ENCODE assay signal across 8 cellular contexts in the genomic region with DNA sequence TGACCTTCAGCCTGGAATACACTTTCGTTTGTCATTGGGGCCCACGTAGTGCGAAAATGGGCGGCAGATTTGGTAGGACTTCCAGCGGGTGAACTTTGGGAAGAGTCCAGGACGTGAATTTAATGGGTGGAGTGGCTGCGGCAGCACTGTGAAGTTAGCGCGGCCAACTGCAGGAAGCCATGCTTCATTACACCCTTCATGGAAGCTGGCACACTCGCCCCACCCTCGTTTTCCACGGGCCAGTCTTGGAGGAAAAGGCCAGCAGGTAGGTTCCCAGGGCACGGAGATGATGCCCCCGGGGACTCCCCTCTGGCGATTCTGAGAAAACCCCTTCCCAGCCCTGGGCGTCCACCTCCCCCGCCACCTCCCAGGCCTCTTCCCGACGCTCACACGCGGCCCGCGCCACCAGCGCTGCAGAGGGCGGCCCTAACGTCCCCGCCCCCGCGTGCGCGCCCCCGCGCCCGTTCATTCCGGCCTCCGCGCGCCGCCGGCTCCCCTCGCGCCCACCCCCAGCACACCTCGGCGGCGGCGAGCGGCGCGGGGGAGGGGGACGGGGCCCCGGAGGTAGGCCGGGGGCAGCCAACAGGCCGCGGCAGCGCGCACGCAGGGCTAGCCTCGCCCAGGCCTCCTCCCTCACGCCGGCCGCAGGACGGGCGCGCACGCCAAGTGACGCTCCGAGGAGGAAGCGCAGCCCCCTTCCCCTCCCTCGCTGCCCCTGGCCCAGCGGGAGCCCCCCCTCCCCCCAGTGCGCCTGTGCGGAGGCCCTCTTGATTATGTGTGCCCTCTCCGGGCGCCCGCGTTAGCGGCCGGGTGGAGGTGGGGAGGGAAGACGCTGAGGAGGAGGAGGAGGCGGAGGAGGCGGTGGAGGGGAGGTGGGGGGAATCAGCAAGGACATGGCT. TPM values are rescaled to one million over a fixed set of nuclear protein-coding genes. Genes with fewer than 3 reads are reported as not detected.
DNase-seq lines count a peak whose midpoint lies in the region; ATAC-seq and TF ChIP-seq lines count a peak whose summit lies in the region.

MLLT10 (plus strand) TSS at position 656 of the 899 bp plus-strand sequence. CDS start 413 bp downstream, outside the sequence.

- H3K36me3 Mint-ChIP-seq in neural crest cell (ENCODE audit: low read depth), result peaks cover 6% of the 10 kb centered on the region

- peak within 1 kb of the TSS; percentile 93 for H3K4me3 Mint-ChIP-seq in neural crest cell

- peaks cover 0 to 3% of the 10 kb centered on the region in 2 donors for H3K36me3 ChIP-seq in stomach smooth muscle (ENCODE audit: control insufficient read depth in 2 of 2, insufficient read depth in 2 of 2, low read length in 2 of 2)

- peak; percentile 84 for ATAC-seq in GM21786 (IDR thresholded peaks at IDR 0.05; ENCODE audit: unreplicated experiment)

- TF ChIP-seq CTCF in neural crest cell (conservative IDR thresholded peaks at IDR 0.05), result peak; percentile 44

- peak within 1 kb of the TSS; percentile 76 to 89 for H3K9ac ChIP-seq in stomach smooth muscle (ENCODE audit: low read length in 2 of 2)

- peak within 1 kb of the TSS; percentile 94 for H3K27ac ChIP-seq in stomach smooth muscle (ENCODE audit: low read length)

- no peaks in the 10 kb centered on the region for H3K27me3 ChIP-seq in stomach smooth muscle (ENCODE audit: control insufficient read depth in 1 of 2, insufficient read depth in 2 of 2, low read length in 2 of 2)

- H3K27me3 Mint-ChIP-seq in neural crest cell (ENCODE audit: low read depth), result peaks cover 3% of the 10 kb centered on the region

- peaks cover 43% of the 10 kb centered on the region for H3K4me1 Mint-ChIP-seq in neural crest cell

- H3K4me3 ChIP-seq in stomach smooth muscle (ENCODE audit: low read length in 2 of 2), result peak within 1 kb of the TSS; percentile 77 to 79

- peaks cover 6% of the 10 kb centered on the region for H3K4me1 ChIP-seq in stomach smooth muscle (ENCODE audit: control insufficient read depth, insufficient read depth, low read length)

- H3K27ac Mint-ChIP-seq in neural crest cell (ENCODE audit: unreplicated experiment), result peak within 1 kb of the TSS; percentile 95

- no peaks in the 10 kb centered on the region for H3K9me3 ChIP-seq in stomach smooth muscle (ENCODE audit: control insufficient read depth in 2 of 2, low read length in 2 of 2)

- no peaks in the 10 kb centered on the region for H3K9me3 Mint-ChIP-seq in neural crest cell

- DNase-seq in EH (ENCODE audit: low read depth), result peak; percentile 95
- peak; percentile 96 for DNase-seq in LHCN-M2 (ENCODE audit: low read depth)
- peak; percentile 88 to 93 for DNase-seq in SHP77 (lab: John Stamatoyannopoulos, UW)
- peak; percentile 96 for DNase-seq in activated effector memory CD4-positive, alpha-beta T cell treated with anti-CD3 and anti-CD28 coated beads, Interleukin-2, amount 50 U/mL, for 16 hours
- peak; percentile 94 for DNase-seq in fibroblast of the conjunctiva (ENCODE audit: low read depth)
- peak; percentile 89 for DNase-seq in neural crest cell (ENCODE audit: low read depth, low spot score)

RNA-seq across cellular contexts. Expression of gene MLLT10, which starts in this region (rescaled TPM):
- total RNA-seq in LHCN-M2 (2014; rRNA removed), result 15.0 and 23.3 TPM in 2 replicates
- 9.2 TPM for polyA plus RNA-seq in LHCN-M2 (2012)
- total RNA-seq in neural crest cell, result 52.6 and 58.1 TPM in 2 replicates

Comparison
In these comparisons a context has a peak if more than half of its experiments do, and no peak if none do; other contexts are left out.
1. Peak in every context shown above with its lines: DNase-seq, ATAC-seq, H3K4me3 ChIP-seq and H3K27ac ChIP-seq.